In the genomic region with DNA sequence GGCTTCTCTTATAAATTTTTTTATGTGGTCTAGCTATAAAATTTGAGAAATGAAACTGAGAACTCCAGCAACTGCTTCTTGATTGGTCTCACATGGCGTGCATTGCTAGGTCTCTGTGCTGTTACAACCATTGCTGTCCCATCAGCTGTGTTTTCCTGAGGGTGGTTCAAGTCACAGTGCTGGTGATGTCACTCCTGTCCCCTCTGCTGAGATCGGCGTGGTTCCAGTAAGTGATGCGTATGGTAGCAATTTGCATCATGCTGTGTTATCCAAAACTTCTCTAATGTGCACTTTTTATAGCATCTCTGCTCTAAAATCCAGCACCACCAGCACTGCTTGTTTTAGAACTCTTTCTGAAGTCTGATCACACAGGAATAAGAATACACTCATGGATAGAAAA, we compare ENCODE assay signal across 15 cellular contexts.
DNase-seq lines count a peak whose midpoint lies in the region; ATAC-seq and TF ChIP-seq lines count a peak whose summit lies in the region.
"Had no signal": no experiment of that assay in that cellular context is flagged by ENCODE, and none has a peak within 500 bp of the region (broad histone marks: within the 10 kb centered on the region; RNA-seq: fewer than 3 reads in every experiment).

No MANE protein-coding gene starts in this region.

- H3K27me3 ChIP-seq in hepatocyte (no peaks in the 10 kb centered on the region), transverse colon (no peaks in the 10 kb centered on the region), Caco-2 (replicated peaks; ENCODE audit: control insufficient read depth, insufficient read depth, low read length) (no peaks in the 10 kb centered on the region)

- H3K4me2 ChIP-seq in hepatocyte: peak overlapping the region; percentile 24

- no peak overlapping the region for H3K27ac Mint-ChIP-seq in T-helper 17 cell
- H3K27ac Mint-ChIP-seq in WTC11: no peak overlapping the region
- H3K27ac Mint-ChIP-seq in Caco-2 (ENCODE audit: unreplicated experiment): no peak overlapping the region
- H3K27ac Mint-ChIP-seq: activated T-helper 17 cell treated with anti-CD3 and anti-CD28 coated beads, Interleukin-2, amount 50 U/mL, for 72 hours; brain had no signal

- H3K27ac ChIP-seq in hepatocyte (no peak overlapping the region), transverse colon (no peak overlapping the region)
- H3K27ac ChIP-seq: SK-N-MC had no signal

- ATAC-seq in HG02885 (IDR thresholded peaks at IDR 0.05; ENCODE audit: poor library complexity, unreplicated experiment) (peak; percentile 44), T-helper 17 cell (peak; percentile 32), WTC11 (no peak)
- ATAC-seq: activated T-helper 17 cell treated with anti-CD3 and anti-CD28 coated beads, Interleukin-2, amount 50 U/mL, for 72 hours had no signal

- H3K79me2 ChIP-seq in hepatocyte: no peaks in the 10 kb centered on the region

- H3K4me3 Mint-ChIP-seq in T-helper 17 cell (no peak overlapping the region), WTC11 (no peak overlapping the region), Caco-2 (ENCODE audit: unreplicated experiment) (no peak overlapping the region)
- H3K4me3 Mint-ChIP-seq: activated T-helper 17 cell treated with anti-CD3 and anti-CD28 coated beads, Interleukin-2, amount 50 U/mL, for 72 hours; brain had no signal

- H3K27me3 Mint-ChIP-seq in T-helper 17 cell (no peaks in the 10 kb centered on the region), WTC11 (ENCODE audit: low read depth) (no peaks in the 10 kb centered on the region), Caco-2 (ENCODE audit: insufficient read depth, unreplicated experiment) (no peaks in the 10 kb centered on the region)
- H3K27me3 Mint-ChIP-seq: activated T-helper 17 cell treated with anti-CD3 and anti-CD28 coated beads, Interleukin-2, amount 50 U/mL, for 72 hours had no signal

- H4K20me1 ChIP-seq in hepatocyte (ENCODE audit: insufficient read depth, poor library complexity, severe bottlenecking): no peaks in the 10 kb centered on the region

- DNase-seq in T-helper 17 cell (no peak), hepatocyte (ENCODE audit: low spot score) (no peak), transverse colon (peak; percentile 12), WTC11 (ENCODE audit: low spot score) (no peak), erythroblast (lab: John Stamatoyannopoulos, UW) (no peak), Caco-2 (no peak)
- DNase-seq: Calu3, GOT3, NCI-H146, NCI-H774 had no signal

- peaks cover 3% of the 10 kb centered on the region; the same call in 1 of the 2 replicates for H3K9me3 Mint-ChIP-seq in WTC11
- H3K9me3 Mint-ChIP-seq in Caco-2 (ENCODE audit: unreplicated experiment): no peaks in the 10 kb centered on the region

- POLR2A ChIA-PET in WTC11 (lab: Charles Lee): interaction anchor here (0.6 kb wide), 1 partner anchor 137 kb away, joined by 4 read pairs; no protein-coding TSS in a partner anchor
- POLR2A ChIA-PET in Caco-2 (lab: Charles Lee): no interaction called here

- no peak overlapping the region for H2AFZ ChIP-seq in hepatocyte

- TF ChIP-seq EP300 in transverse colon (IDR thresholded peaks at IDR 0.05; ENCODE audit: low read depth): no peak

- H3K36me3 Mint-ChIP-seq in T-helper 17 cell (ENCODE audit: low read depth) (no peaks in the 10 kb centered on the region), WTC11 (no peaks in the 10 kb centered on the region), Caco-2 (ENCODE audit: insufficient read depth, unreplicated experiment) (no peaks in the 10 kb centered on the region)
- H3K36me3 Mint-ChIP-seq: brain had no signal

- TF ChIP-seq POLR2A in transverse colon (IDR thresholded peaks at IDR 0.05) (no peak), erythroblast (IDR thresholded peaks at IDR 0.05; ENCODE audit: low read length) (no peak)

- no TSS peak for BruUV-seq in Caco-2 (replicated peaks; lab: Mats Ljungman, UMichigan)

- H3K4me3 ChIP-seq in hepatocyte (no peak overlapping the region), transverse colon (no peak overlapping the region), Caco-2 (ENCODE audit: low read depth, low read length) (no peak overlapping the region)
- H3K4me3 ChIP-seq: SK-N-MC, skin epidermis had no signal

- 71% methylated on average over 4 of the region's 4 CpGs for WGBS in hepatocyte (ENCODE audit: low lambda C conversion rate, missing lambda C conversion rate)
- WGBS in transverse colon (ENCODE audit: low coverage in 1 of 2), 2 donors: 56 to 84% methylated on average over 2 to 4 of the region's 4 CpGs

- in situ Hi-C loops in transverse colon (cut with MboI; ENCODE audit: low pct_ligation_motif_present in 1 of 4, low pct_unique_long_range_greater_than_20kb in 1 of 4, low sequenced_read_pairs in 3 of 4): no loop called here

- TF ChIP-seq CTCF in hepatocyte (IDR thresholded peaks at IDR 0.05; ENCODE audit: poor library complexity) (no peak), transverse colon (IDR thresholded peaks at IDR 0.05) (no peak), WTC11 (IDR thresholded peaks at IDR 0.05) (no peak), Caco-2 (IDR thresholded peaks at IDR 0.05; ENCODE audit: insufficient read depth in 1 of 2, low read depth in 1 of 2, low read length in 1 of 2, severe bottlenecking in 1 of 2, unreplicated experiment in 1 of 2) (no peak)

- H3K4me1 ChIP-seq in hepatocyte (ENCODE audit: insufficient read depth): no peaks in the 10 kb centered on the region
- H3K4me1 ChIP-seq in transverse colon: no peaks in the 10 kb centered on the region
- H3K4me1 ChIP-seq in Caco-2: 0 out of 2 replicates have a peak, but pooled peaks cover 3% of the 10 kb centered on the region

- H3K36me3 ChIP-seq in hepatocyte (replicated peaks; ENCODE audit: insufficient read depth, low read depth): no peaks in the 10 kb centered on the region
- H3K36me3 ChIP-seq in transverse colon: no peaks in the 10 kb centered on the region
- H3K36me3 ChIP-seq in Caco-2 (ENCODE audit: control insufficient read depth, insufficient read depth, low read length): no peaks in the 10 kb centered on the region

- H3K9me3 ChIP-seq in T-helper 17 cell (ENCODE audit: control insufficient read depth, low read length, poor library complexity, severe bottlenecking) (no peaks in the 10 kb centered on the region), hepatocyte (ENCODE audit: low read depth) (no peaks in the 10 kb centered on the region), transverse colon (no peaks in the 10 kb centered on the region), Caco-2 (0 out of 2 replicates have a peak, but pooled peaks cover 5% of the 10 kb centered on the region)

- intact Hi-C loops in transverse colon (cut with DNase I; ENCODE audit: low total_unique reads): no loop called here
- intact Hi-C loops in Caco-2 (cut with micrococcal nuclease; ENCODE audit: unreplicated experiment): no loop called here

- H3K4me1 Mint-ChIP-seq in T-helper 17 cell: no peaks in the 10 kb centered on the region
- H3K4me1 Mint-ChIP-seq in WTC11: no peaks in the 10 kb centered on the region
- H3K4me1 Mint-ChIP-seq in Caco-2 (ENCODE audit: low read depth, unreplicated experiment): no peaks in the 10 kb centered on the region
- H3K4me1 Mint-ChIP-seq: activated T-helper 17 cell treated with anti-CD3 and anti-CD28 coated beads, Interleukin-2, amount 50 U/mL, for 72 hours had no signal

- CTCF ChIA-PET in WTC11 (lab: Charles Lee) (no interaction called here), Caco-2 (lab: Charles Lee) (no interaction called here)

- no peaks in the 10 kb centered on the region for H3K9me2 ChIP-seq in hepatocyte (replicated peaks; ENCODE audit: insufficient read depth)

TF ChIP-seq in WTC11, 78 proteins besides CTCF, POLR2A, EP300 and RAD21:
- TF ChIP-seq, protein P1, sequence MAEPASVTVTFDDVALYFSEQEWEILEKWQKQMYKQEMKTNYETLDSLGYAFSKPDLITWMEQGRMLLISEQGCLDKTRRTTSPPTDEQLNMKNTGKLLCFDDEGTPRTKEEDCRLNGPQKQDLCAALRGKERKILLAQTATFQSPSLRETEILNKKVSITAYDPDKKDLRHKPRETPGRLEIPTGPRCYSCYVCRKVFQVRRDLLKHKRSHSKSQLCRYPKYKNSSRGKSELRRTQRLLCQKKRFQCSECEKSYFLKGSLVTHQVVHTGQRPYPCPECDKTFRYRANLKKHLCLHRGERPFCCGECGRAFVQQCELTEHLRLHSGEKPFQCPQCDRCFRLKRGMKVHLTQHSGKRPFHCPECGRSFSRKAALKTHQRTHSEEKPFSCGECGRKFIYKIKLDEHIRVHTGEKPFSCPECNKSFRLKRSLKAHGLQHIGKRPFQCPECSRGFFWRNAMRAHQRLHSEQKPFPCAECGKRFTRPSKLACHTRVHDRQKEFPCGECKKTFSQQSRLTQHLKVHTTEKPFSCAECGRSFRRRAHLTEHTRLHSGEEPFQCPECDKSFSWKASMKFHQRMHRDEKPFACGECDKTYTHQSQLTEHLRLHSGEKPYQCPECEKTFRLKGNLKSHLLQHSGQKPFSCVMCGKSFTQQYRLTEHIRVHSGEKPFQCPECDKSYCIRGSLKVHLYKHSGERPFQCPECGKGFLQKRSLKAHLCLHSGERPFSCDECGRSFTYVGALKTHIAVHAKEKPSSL (CRISPR knock-in tag; conservative IDR thresholded peaks at IDR 0.05): no peak
- no peak for TF ChIP-seq MXD4 (CRISPR knock-in tag; IDR thresholded peaks at IDR 0.05; ENCODE audit: borderline replicate concordance)
- TF ChIP-seq, protein P2, sequence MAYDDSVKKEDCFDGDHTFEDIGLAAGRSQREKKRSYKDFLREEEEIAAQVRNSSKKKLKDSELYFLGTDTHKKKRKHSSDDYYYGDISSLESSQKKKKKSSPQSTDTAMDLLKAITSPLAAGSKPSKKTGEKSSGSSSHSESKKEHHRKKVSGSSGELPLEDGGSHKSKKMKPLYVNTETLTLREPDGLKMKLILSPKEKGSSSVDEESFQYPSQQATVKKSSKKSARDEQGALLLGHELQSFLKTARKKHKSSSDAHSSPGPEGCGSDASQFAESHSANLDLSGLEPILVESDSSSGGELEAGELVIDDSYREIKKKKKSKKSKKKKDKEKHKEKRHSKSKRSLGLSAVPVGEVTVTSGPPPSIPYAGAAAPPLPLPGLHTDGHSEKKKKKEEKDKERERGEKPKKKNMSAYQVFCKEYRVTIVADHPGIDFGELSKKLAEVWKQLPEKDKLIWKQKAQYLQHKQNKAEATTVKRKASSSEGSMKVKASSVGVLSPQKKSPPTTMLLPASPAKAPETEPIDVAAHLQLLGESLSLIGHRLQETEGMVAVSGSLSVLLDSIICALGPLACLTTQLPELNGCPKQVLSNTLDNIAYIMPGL (CRISPR knock-in tag; IDR thresholded peaks at IDR 0.05): no peak
